Comparison of ENCODE assay signal across 1 cellular context in the genomic region with DNA sequence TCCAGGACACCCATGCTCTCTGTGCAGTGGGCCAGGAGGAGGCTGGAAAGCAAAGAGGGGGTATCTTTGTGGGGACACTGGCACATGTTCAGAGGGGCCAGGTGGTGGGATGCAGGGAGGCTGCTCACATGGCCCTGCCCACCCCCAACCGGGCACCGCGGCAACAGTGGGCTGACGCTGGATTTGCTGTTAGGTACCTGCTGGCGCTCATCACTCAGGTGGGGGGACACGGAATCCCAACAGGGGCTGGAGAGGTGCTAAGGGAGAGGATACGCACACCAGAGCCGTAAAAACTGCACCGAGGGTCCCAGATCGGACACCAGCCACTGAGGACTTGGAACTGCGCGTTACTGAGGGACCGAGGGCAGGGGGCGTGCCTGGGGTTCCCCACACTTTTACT.
A peak's percentile ranks its signal among the peaks of the same experiment; 100 is the strongest.
TF ChIP-seq lines count a peak whose summit lies in the region.

No MANE protein-coding gene starts in this region.

TF ChIP-seq in HepG2, 621 proteins besides CTCF, POLR2A, EP300 and RAD21:
- TF ChIP-seq AGO2 (optimal IDR thresholded peaks at IDR 0.05; ENCODE audit: low read depth, low read length): peak; percentile 67
- no peak for TF ChIP-seq HDAC6 (IDR thresholded peaks at IDR 0.05; ENCODE audit: low read depth, low read length)
